24 cellular contexts compared by ENCODE assay signal in genomic region chr2:202019689-202020450, GRCh38. TPM values are rescaled to one million over a fixed set of nuclear protein-coding genes. Genes with fewer than 3 reads are reported as not detected.
DNase-seq lines count a peak whose midpoint lies in the region; ATAC-seq and TF ChIP-seq lines count a peak whose summit lies in the region.
"Had no signal": no experiment of that assay in that cellular context is flagged by ENCODE, and none has a peak within 500 bp of the region (broad histone marks: within the 10 kb centered on the region; RNA-seq: fewer than 3 reads in every experiment).

No MANE protein-coding gene starts in this region.

- peaks cover 11% of the 10 kb centered on the region for H3K4me1 ChIP-seq in mesendoderm (ENCODE audit: control insufficient read depth, low read depth, low read length)
- H3K4me1 ChIP-seq in skeletal muscle tissue (ENCODE audit: control insufficient read depth in 3 of 3, insufficient read depth in 3 of 3, low read length in 3 of 3), result peaks cover 21 to 35% (median 28%) of the 10 kb centered on the region in 3 donors
- H3K4me1 ChIP-seq: spleen had no signal

- H3K23ac ChIP-seq in mesendoderm (ENCODE audit: low read length), result no peak overlapping the region

- H3K36me3 ChIP-seq in mesendoderm (ENCODE audit: control insufficient read depth, insufficient read depth, low read length) (no peaks in the 10 kb centered on the region), skeletal muscle tissue (ENCODE audit: control insufficient read depth in 3 of 3, insufficient read depth in 3 of 3, low read length in 3 of 3) (no peaks in the 10 kb centered on the region)
- H3K36me3 ChIP-seq: spleen had no signal

- peak overlapping the region; percentile 46 for H3K4ac ChIP-seq in mesendoderm (ENCODE audit: low read depth, low read length)

- peak overlapping the region; percentile 28 for H2AK5ac ChIP-seq in mesendoderm (ENCODE audit: low read length)

- peak overlapping the region; percentile 81 for H3K27ac ChIP-seq in mesendoderm (ENCODE audit: low read depth, low read length)
- H3K27ac ChIP-seq in skeletal muscle tissue (ENCODE audit: low read depth, low read length), result peak overlapping the region; percentile 67
- H3K27ac ChIP-seq: spleen had no signal

- no peaks in the 10 kb centered on the region for H3K79me1 ChIP-seq in mesendoderm (ENCODE audit: low read length)

- no peak for TF ChIP-seq CTCF in fibroblast of the aortic adventitia (IDR thresholded peaks at IDR 0.05; ENCODE audit: insufficient read depth, low read length)

- no peak overlapping the region for H4K8ac ChIP-seq in mesendoderm (ENCODE audit: low read depth, low read length)

- H4K5ac ChIP-seq in mesendoderm (ENCODE audit: low read length), result peak overlapping the region; percentile 59

- H3K9ac ChIP-seq in mesendoderm (ENCODE audit: low read length) (peak overlapping the region; percentile 44), skeletal muscle tissue (ENCODE audit: low read depth in 1 of 3, low read length in 3 of 3) (peak overlapping the region; percentile 3 to 54 (median 36))

- H3K56ac ChIP-seq in mesendoderm (ENCODE audit: low read length), result peak overlapping the region; percentile 85

- H3K4me2 ChIP-seq in mesendoderm (ENCODE audit: low read length), result no peak overlapping the region

- H3K79me2 ChIP-seq in mesendoderm (ENCODE audit: control insufficient read depth, insufficient read depth, low read length), result no peaks in the 10 kb centered on the region

- H3K18ac ChIP-seq in mesendoderm (ENCODE audit: low read length), result peak overlapping the region; percentile 88

- no peaks in the 10 kb centered on the region for H3K9me3 ChIP-seq in skeletal muscle tissue (ENCODE audit: control insufficient read depth in 3 of 3, low read length in 3 of 3)
- H3K9me3 ChIP-seq: spleen had no signal

- no peak overlapping the region for H3K4me3 ChIP-seq in fibroblast of the aortic adventitia (ENCODE audit: low read depth, low read length)
- no peak overlapping the region for H3K4me3 ChIP-seq in mesendoderm (ENCODE audit: low read length)
- peak overlapping the region in 1 of 3 donors; percentile 13 for H3K4me3 ChIP-seq in skeletal muscle tissue (ENCODE audit: low read length in 3 of 3)
- H3K4me3 ChIP-seq: spleen had no signal

- peak overlapping the region; percentile 98 for H2BK5ac ChIP-seq in mesendoderm (ENCODE audit: low read length)

- peak; percentile 6 for DNase-seq in NCI-H446 treated with DMSO at 0.1 percent for 48 hours (lab: John Stamatoyannopoulos, UW)
- peak; percentile 20 for DNase-seq in fibroblast of the aortic adventitia (ENCODE audit: low read depth)
- peak; percentile 91 for DNase-seq in mesendoderm
- no peak for DNase-seq in activated gamma-delta T cell (lab: John Stamatoyannopoulos, UW)
- DNase-seq in activated CD4-positive, alpha-beta T cell treated with anti-CD3 and anti-CD28 coated beads for 4 hours, result no peak
- DNase-seq: activated B cell treated with CpG ODN at 0.5 μM for 24 hours; activated naive CD4-positive, alpha-beta T cell treated with anti-CD3 and anti-CD28 coated beads, Interleukin-2, amount 50 U/mL, for 16 hours; activated T-cell treated with anti-CD3 and anti-CD28 coated beads, Interleukin-2, amount 50 U/mL, for 24 hours; aorta; CD4-positive, alpha-beta memory T cell; erythroblast; KBM-7; NCI-H146; NCI-H526; RPMI8226; spleen; stimulated activated CD4-positive, alpha-beta T cell treated with anti-CD3 and anti-CD28 coated beads, Interleukin-4, amount 100 ng/mL, for 1 hour; stimulated activated naive CD4-positive, alpha-beta T cell treated with Interleukin-2 at 50 U/mL for 16 hours; T1000 had no signal

- ATAC-seq in GM21423 (IDR thresholded peaks at IDR 0.05; ENCODE audit: unreplicated experiment), result no peak

- H2BK120ac ChIP-seq in mesendoderm (ENCODE audit: low read depth, low read length), result peak overlapping the region; percentile 29

- H3K27me3 ChIP-seq in mesendoderm (ENCODE audit: insufficient read depth, low read length, poor library complexity) (no peaks in the 10 kb centered on the region), skeletal muscle tissue (ENCODE audit: control insufficient read depth in 3 of 3, insufficient read depth in 3 of 3, low read length in 3 of 3) (peaks cover 0 to 3% (median 0%) of the 10 kb centered on the region in 3 donors)

- WGBS in mesendoderm (ENCODE audit: extremely low coverage, insufficient coverage, low lambda C conversion rate), result no CpG with 5 or more reads among the region's 8 CpGs

- H2BK15ac ChIP-seq in mesendoderm (replicated peaks; ENCODE audit: low read depth), result no peak overlapping the region

RNA-seq across cellular contexts. Expression of gene FZD7, which starts 13.8 kb away (rescaled TPM):
- 35.8 and 40.4 TPM in 2 replicates for total RNA-seq in fibroblast of the aortic adventitia (ENCODE audit: low replicate concordance)
- 61.4 TPM for polyA plus RNA-seq in mesendoderm (2013, experiment 1 of 2)
- polyA plus RNA-seq in mesendoderm (2013, experiment 2 of 2), result 60.0 TPM
- 42.8 TPM for total RNA-seq in skeletal muscle tissue
- polyA plus RNA-seq: CD4-positive, alpha-beta memory T cell had no signal

RNA-seq across cellular contexts. Expression of gene KIAA2012, which starts 53.2 kb away (rescaled TPM):
- total RNA-seq in fibroblast of the aortic adventitia (ENCODE audit: low replicate concordance) (not detected in 2 replicates), skeletal muscle tissue (under 0.01 TPM)
- not detected for polyA plus RNA-seq in mesendoderm (2013, experiment 1 of 2)
- not detected for polyA plus RNA-seq in mesendoderm (2013, experiment 2 of 2)
- total RNA-seq: activated B cell treated with CpG ODN at 0.5 μM for 24 hours; aorta; CD4-positive, alpha-beta memory T cell; kidney epithelial cell; pulmonary artery endothelial cell; spleen had no signal
- polyA plus RNA-seq: aorta; CD4-positive, alpha-beta memory T cell; neural cell; spleen had no signal

Comparison
In these comparisons a context has a peak if more than half of its experiments do, and no peak if none do; other contexts are left out.
1. DNase-seq: peak in NCI-H446 treated with DMSO at 0.1 percent for 48 hours (single experiment), fibroblast of the aortic adventitia (single experiment) and mesendoderm (single experiment); none in activated gamma-delta T cell (single experiment) and activated CD4-positive, alpha-beta T cell treated with anti-CD3 and anti-CD28 coated beads for 4 hours (0 of 2).